Comparison of ENCODE assay signal across 8 cellular contexts in genomic region chr14:39113685-39114072, GRCh38. TPM values are rescaled to one million over a fixed set of nuclear protein-coding genes. Genes with fewer than 3 reads are reported as not detected.
DNase-seq lines count a peak whose midpoint lies in the region; ATAC-seq, FAIRE-seq and TF ChIP-seq lines count a peak whose summit lies in the region.

No MANE protein-coding gene starts in this region.

- H3K36me3 Mint-ChIP-seq in naive thymus-derived CD8-positive, alpha-beta T cell, result peaks cover 0 to 11% (median 0%) of the 10 kb centered on the region in 3 donors

- H3K36me3 ChIP-seq in BJ (ENCODE audit: control insufficient read depth, insufficient read depth, low read length), result no peaks in the 10 kb centered on the region

- H3K4me1 Mint-ChIP-seq in naive thymus-derived CD8-positive, alpha-beta T cell, result peaks cover 6 to 33% (median 19%) of the 10 kb centered on the region in 4 donors

- H3K27ac Mint-ChIP-seq in naive thymus-derived CD8-positive, alpha-beta T cell, result peak overlapping the region; percentile 92 to 98 (median 97)

- peak overlapping the region; percentile 77 to 92 for H3K27ac ChIP-seq in coronary artery

- no peak for ATAC-seq in naive thymus-derived CD8-positive, alpha-beta T cell

- H3K27me3 Mint-ChIP-seq in naive thymus-derived CD8-positive, alpha-beta T cell, result no peaks in the 10 kb centered on the region

- no peaks in the 10 kb centered on the region for H3K9me3 Mint-ChIP-seq in naive thymus-derived CD8-positive, alpha-beta T cell

- FAIRE-seq in HTR-8/SVneo (lab: Jason Lieb, UNC), result no peak

- CTCF ChIA-PET in BJ (lab: Yijun Ruan, JAX), result interaction anchor here (0.6 to 1.1 kb wide), 3 partner anchors 11 to 313 kb away, joined by 3 read pairs; partner anchors contain the start of gene SEC23A

- POLR2A ChIA-PET in BJ (lab: Charles Lee), result interaction anchor here (0.7 kb wide), 2 partner anchors 10 to 263 kb away, joined by 3 to 6 read pairs; partner anchors contain the start of gene SEC23A
- POLR2A ChIA-PET in naive thymus-derived CD8-positive, alpha-beta T cell (lab: Charles Lee), result interaction anchor here (0.8 to 2.8 kb wide), 5 partner anchors 11 to 318 kb away, joined by 3 to 43 read pairs (median 13); partner anchors contain the start of genes FBXO33, PNN, SEC23A and TRAPPC6B

- H3K4me3 ChIP-seq in BJ (ENCODE audit: low read depth, low read length) (peak overlapping the region; percentile 97), coronary artery (peak overlapping the region; percentile 100)
- peak overlapping the region; percentile 92 for H3K4me3 ChIP-seq in Jurkat, Clone E6-1 (ENCODE audit: low read length)

- DNase-seq in BJ (ENCODE audit: low read depth) (no peak), coronary artery (ENCODE audit: low spot score) (no peak), EL (no peak), RPMI8226 (no peak), GM20000 (ENCODE audit: low spot score) (no peak), HTR-8/SVneo (ENCODE audit: insufficient read length, low spot score) (no peak)
- no peak for DNase-seq in Jurkat, Clone E6-1 (ENCODE audit: low read depth, low spot score)
- DNase-seq in naive thymus-derived CD8-positive, alpha-beta T cell, result no peak

- H3K27me3 ChIP-seq in BJ (ENCODE audit: control insufficient read depth, insufficient read depth, low read length), result no peaks in the 10 kb centered on the region

- H3K4me3 Mint-ChIP-seq in naive thymus-derived CD8-positive, alpha-beta T cell, result peak overlapping the region; percentile 94 to 99 (median 97)

- TF ChIP-seq CTCF in BJ (IDR thresholded peaks at IDR 0.05; ENCODE audit: insufficient read depth, low read depth, low read length) (no peak), coronary artery (IDR thresholded peaks at IDR 0.05) (no peak), GM20000 (IDR thresholded peaks at IDR 0.05; ENCODE audit: extremely low read depth, missing control alignments) (no peak)

RNA-seq across cellular contexts. Expression of gene GEMIN2, which starts 0.4 kb away (rescaled TPM):
- polyA plus RNA-seq in BJ (2011; rRNA removed), result 5.9 and 11.8 TPM in 2 replicates
- polyA minus RNA-seq in BJ (2011; rRNA and poly(A)+ RNA removed), result 3.9 and 4.8 TPM in 2 replicates
- 42.0 TPM for polyA plus RNA-seq in Jurkat, Clone E6-1 (2012; ENCODE audit: insufficient read depth, insufficient read length)
- 10 to 100 TPM; 17.0 to 19.7 TPM for total RNA-seq in naive thymus-derived CD8-positive, alpha-beta T cell
- polyA plus RNA-seq in naive thymus-derived CD8-positive, alpha-beta T cell, result 10 to 100 TPM; 10.5 to 17.0 (median 12.7) TPM

RNA-seq across cellular contexts. Expression of gene SEC23A, which starts 10.6 kb away (rescaled TPM):
- polyA plus RNA-seq in BJ (2011; rRNA removed), result 157 and 327 TPM in 2 replicates
- 324 and 407 TPM in 2 replicates for polyA minus RNA-seq in BJ (2011; rRNA and poly(A)+ RNA removed)
- polyA plus RNA-seq in Jurkat, Clone E6-1 (2012; ENCODE audit: insufficient read depth, insufficient read length), result 25.3 TPM
- total RNA-seq in naive thymus-derived CD8-positive, alpha-beta T cell, result 10 to 100 TPM; 51.2 to 53.7 TPM
- polyA plus RNA-seq in naive thymus-derived CD8-positive, alpha-beta T cell, result 10 to 100 TPM; 21.0 to 28.5 (median 23.6) TPM

RNA-seq across cellular contexts. Expression of gene TRAPPC6B, which starts 56.5 kb away (rescaled TPM):
- 16.0 and 21.4 TPM in 2 replicates for polyA plus RNA-seq in BJ (2011; rRNA removed)
- 10.0 and 10.2 TPM in 2 replicates for polyA minus RNA-seq in BJ (2011; rRNA and poly(A)+ RNA removed)
- polyA plus RNA-seq in Jurkat, Clone E6-1 (2012; ENCODE audit: insufficient read depth, insufficient read length), result 21.3 TPM
- total RNA-seq in naive thymus-derived CD8-positive, alpha-beta T cell, result 10 to 100 TPM; 30.2 to 38.7 TPM
- polyA plus RNA-seq in naive thymus-derived CD8-positive, alpha-beta T cell, result 10 to 100 TPM; 11.0 to 13.9 (median 12.1) TPM
